ENCODE assay signal across 8 cellular contexts in genomic region chr4:18021470-18021719, GRCh38. TPM values are rescaled to one million over a fixed set of nuclear protein-coding genes. Genes with fewer than 3 reads are reported as not detected.
DNase-seq lines count a peak whose midpoint lies in the region; ATAC-seq lines count a peak whose summit lies in the region.

No MANE protein-coding gene starts in this region.

- ATAC-seq in activated CD4-positive, alpha-beta T cell treated with anti-CD3 and anti-CD28 coated beads for 36 hours: no peak
- peak; percentile 7 for ATAC-seq in HG03175 (IDR thresholded peaks at IDR 0.05; ENCODE audit: unreplicated experiment)

- peaks cover 5% of the 10 kb centered on the region for H3K4me1 ChIP-seq in thymus (ENCODE audit: control insufficient read depth, insufficient read depth, low read length)

- peak overlapping the region; percentile 42 for H3K27ac Mint-ChIP-seq in activated CD4-positive, alpha-beta T cell treated with anti-CD3 and anti-CD28 coated beads for 36 hours

- no peaks in the 10 kb centered on the region for H3K9me3 Mint-ChIP-seq in activated CD4-positive, alpha-beta T cell treated with anti-CD3 and anti-CD28 coated beads for 36 hours (ENCODE audit: low read depth)

- no peaks in the 10 kb centered on the region for H3K36me3 ChIP-seq in thymus (ENCODE audit: control insufficient read depth, insufficient read depth)

- CTCF ChIA-PET in activated CD4-positive, alpha-beta T cell treated with anti-CD3 and anti-CD28 coated beads for 36 hours (lab: Charles Lee): no interaction called here

- no peaks in the 10 kb centered on the region for H3K9me3 ChIP-seq in thymus (ENCODE audit: control insufficient read depth)

- H3K4me1 Mint-ChIP-seq in activated CD4-positive, alpha-beta T cell treated with anti-CD3 and anti-CD28 coated beads for 36 hours: peaks cover 13% of the 10 kb centered on the region

- peaks cover 22% of the 10 kb centered on the region for H3K27me3 Mint-ChIP-seq in activated CD4-positive, alpha-beta T cell treated with anti-CD3 and anti-CD28 coated beads for 36 hours

- POLR2A ChIA-PET in activated CD4-positive, alpha-beta T cell treated with anti-CD3 and anti-CD28 coated beads for 36 hours (lab: Charles Lee): interaction anchor here (0.7 kb wide), 1 partner anchor 211 kb away, joined by 3 read pairs; the partner anchor contains the start of gene DCAF16

- H3K27me3 ChIP-seq in layer of hippocampus (ENCODE audit: control insufficient read depth, insufficient read depth, low read length): no peaks in the 10 kb centered on the region
- peaks cover 11% of the 10 kb centered on the region for H3K27me3 ChIP-seq in thymus (ENCODE audit: control insufficient read depth, insufficient read depth)

- no peaks in the 10 kb centered on the region for H3K36me3 Mint-ChIP-seq in activated CD4-positive, alpha-beta T cell treated with anti-CD3 and anti-CD28 coated beads for 36 hours (ENCODE audit: low read depth)

- no peak for DNase-seq in activated CD4-positive, alpha-beta T cell treated with anti-CD3 and anti-CD28 coated beads for 36 hours
- no peak for DNase-seq in activated CD4-positive, alpha-beta T cell treated with anti-CD3 and anti-CD28 coated beads, Interleukin-2, amount 50 U/mL, for 4 hours
- DNase-seq in amniotic epithelial cell (ENCODE audit: low read depth) (peak; percentile 14), head of caudate nucleus (no peak), NCI-H82 treated with DMSO at 0.1 percent for 48 hours (lab: John Stamatoyannopoulos, UW; ENCODE audit: unreplicated experiment) (no peak)

- H3K4me3 Mint-ChIP-seq in activated CD4-positive, alpha-beta T cell treated with anti-CD3 and anti-CD28 coated beads for 36 hours: peak overlapping the region; percentile 83

- intact Hi-C loops in activated CD4-positive, alpha-beta T cell treated with anti-CD3 and anti-CD28 coated beads for 36 hours (cut with DNase I, micrococcal nuclease): loop anchor here (1.0 to 5.0 kb wide), 3 partner anchors 407 to 1794 kb away; partner anchors contain the start of genes QDPR (in 2 of the 2), MED28 (in 1 of the 2) and TAPT1 (in 1 of the 2)
- intact Hi-C loops in head of caudate nucleus (cut with DNase I): loop anchor here (2.0 to 10.0 kb wide), 3 partner anchors 211 to 444 kb away; partner anchors contain the start of genes DCAF16, LAP3, MED28 and NCAPG

- H3K4me3 ChIP-seq in thymus (ENCODE audit: low read length): peak overlapping the region; percentile 90

- H3K27ac ChIP-seq in layer of hippocampus (ENCODE audit: low read depth, low read length) (peak overlapping the region; percentile 93), thymus (ENCODE audit: low read depth) (peak overlapping the region; percentile 92)

- WGBS in thymus: under 1% methylated on average over 34 of the region's 34 CpGs

RNA-seq across cellular contexts. Expression of gene LCORL, which starts 0.2 kb away (rescaled TPM):
- total RNA-seq in activated CD4-positive, alpha-beta T cell treated with anti-CD3 and anti-CD28 coated beads for 36 hours: 1 to 10 TPM; 6.7 to 8.0 TPM
- polyA plus RNA-seq in thymus: 4.5 TPM
